ENCODE assay signal across 21 cellular contexts in the genomic region with DNA sequence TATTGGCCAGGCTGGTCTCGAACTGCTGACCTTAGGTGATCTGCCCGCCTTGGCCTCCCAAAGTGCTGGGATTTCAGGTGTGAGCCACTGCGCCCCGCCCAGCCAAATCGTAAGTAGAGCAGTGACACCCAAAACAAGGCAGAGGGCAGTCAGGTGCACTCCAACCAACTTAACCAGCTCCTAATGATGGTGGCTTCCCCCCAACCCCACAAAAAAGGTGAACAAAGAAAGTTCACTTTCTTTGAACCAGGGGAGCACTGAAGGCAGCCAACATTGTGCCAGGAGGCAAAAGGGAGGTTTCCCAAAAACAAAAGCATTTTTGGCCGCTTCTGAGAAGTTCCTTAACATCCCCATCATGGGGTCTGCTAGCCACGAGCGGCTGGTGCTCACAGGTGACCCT. TPM values are rescaled to one million over a fixed set of nuclear protein-coding genes. Genes with fewer than 3 reads are reported as not detected.
DNase-seq lines count a peak whose midpoint lies in the region; TF ChIP-seq lines count a peak whose summit lies in the region.
"Had no signal": no experiment of that assay in that cellular context is flagged by ENCODE, and none has a peak within 500 bp of the region (broad histone marks: within the 10 kb centered on the region; RNA-seq: fewer than 3 reads in every experiment).

No MANE protein-coding gene starts in this region.

- H3K27ac Mint-ChIP-seq in H9 (peak overlapping the region; percentile 3 to 92 (median 86); a peak in 4 of 7 replicates), endodermal cell (no peak overlapping the region), neural progenitor cell (no peak overlapping the region)
- H3K27ac Mint-ChIP-seq: CD4-positive, CD25-positive, alpha-beta regulatory T cell had no signal

- H2BK5ac ChIP-seq in H9 (ENCODE audit: insufficient read length, low read length) = no peak overlapping the region

- peak; percentile 61 for DNase-seq in H9
- peak; percentile 63 for DNase-seq in endodermal cell
- no peak for DNase-seq in neural progenitor cell (ENCODE audit: low spot score)
- DNase-seq in DMS53 treated with DMSO at 0.1 percent for 48 hours (lab: John Stamatoyannopoulos, UW; ENCODE audit: unreplicated experiment) = no peak
- DNase-seq in activated T-cell treated with anti-CD3 and anti-CD28 coated beads, Interleukin-2, amount 50 U/mL, for 48 hours = no peak
- DNase-seq in cardiac septum (ENCODE audit: low spot score) = no peak
- DNase-seq: ACHN; Calu3; CD4-positive, CD25-positive, alpha-beta regulatory T cell; DMS 273 treated with DMSO at 0.1 percent for 48 hours; DMS79 treated with DMSO at 0.1 percent for 48 hours; EL; GDM1; GM23248; IMR-90 had no signal

- WGBS in H9 (ENCODE audit: extremely low coverage, insufficient read length, low lambda C conversion rate) = no CpG with 5 or more reads among the region's 8 CpGs
- 91 to 95% methylated on average over 8 of the region's 8 CpGs for WGBS in endodermal cell (ENCODE audit: insufficient coverage in 1 of 2, insufficient read length in 1 of 2), 2 experiments

- H3K27me3 Mint-ChIP-seq in H9 (ENCODE audit: low read depth) (no peaks in the 10 kb centered on the region), endodermal cell (ENCODE audit: insufficient read depth) (no peaks in the 10 kb centered on the region), neural progenitor cell (ENCODE audit: insufficient read depth, low read depth) (peaks cover 17% of the 10 kb centered on the region)
- H3K27me3 Mint-ChIP-seq: CD4-positive, CD25-positive, alpha-beta regulatory T cell had no signal

- no peaks in the 10 kb centered on the region for H3K9me3 ChIP-seq in H9 (ENCODE audit: control insufficient read depth, low read depth, low read length)
- no peaks in the 10 kb centered on the region for H3K9me3 ChIP-seq in Loucy (ENCODE audit: insufficient read depth, low read depth, low read length)
- no peaks in the 10 kb centered on the region for H3K9me3 ChIP-seq in endodermal cell (ENCODE audit: control insufficient read depth, low read length)
- no peaks in the 10 kb centered on the region for H3K9me3 ChIP-seq in neural progenitor cell (ENCODE audit: low read depth)
- H3K9me3 ChIP-seq: HAP-1 had no signal

- intact Hi-C loops in cardiac septum (cut with DNase I) = no loop called here

- no peak overlapping the region for H2AK5ac ChIP-seq in H9 (ENCODE audit: insufficient read length, low read length)

- H3T11ph ChIP-seq in H9 (ENCODE audit: low read length) = no peak overlapping the region

- no peaks in the 10 kb centered on the region for H3K79me2 ChIP-seq in H9 (ENCODE audit: insufficient read depth, low read length)
- H3K79me2 ChIP-seq in Loucy (ENCODE audit: insufficient read depth, low read length) = no peaks in the 10 kb centered on the region
- no peaks in the 10 kb centered on the region for H3K79me2 ChIP-seq in neural progenitor cell (ENCODE audit: low read depth)

- H3K4me2 ChIP-seq in H9 (ENCODE audit: insufficient read depth, insufficient read length, low read length) (no peak overlapping the region), Loucy (ENCODE audit: low read depth, low read length, poor library complexity, severe bottlenecking) (no peak overlapping the region), neural progenitor cell (no peak overlapping the region)
- H3K4me2 ChIP-seq: BLaER1 treated with 17β-estradiol and CSF1 and Interleukin-3, amounts not matched to agents 10 nM and 100 nM; KMS-11 had no signal

- H3K4me3 ChIP-seq in Loucy (ENCODE audit: low read length, poor library complexity, severe bottlenecking) (no peak overlapping the region), endodermal cell (ENCODE audit: low read length) (no peak overlapping the region), neural progenitor cell (no peak overlapping the region)
- H3K4me3 ChIP-seq: BLaER1 treated with 17β-estradiol and CSF1 and Interleukin-3, amounts not matched to agents 10 nM and 100 nM; GM23248; HAP-1 had no signal

- H2AFZ ChIP-seq in H9 (ENCODE audit: low read length) (no peak overlapping the region), Loucy (ENCODE audit: low read length) (peak overlapping the region; percentile 20; the same call in 1 of the 2 replicates), neural progenitor cell (replicated peaks) (peak overlapping the region; percentile 0)
- H2AFZ ChIP-seq: GM23248 had no signal

- no peak overlapping the region for H3K4ac ChIP-seq in H9 (ENCODE audit: low read depth, low read length)

- H4K20me1 ChIP-seq in H9 (ENCODE audit: control insufficient read depth, insufficient read depth, insufficient read length) = peaks cover 3% of the 10 kb centered on the region
- no peaks in the 10 kb centered on the region for H4K20me1 ChIP-seq in Loucy (ENCODE audit: insufficient read depth, low read length, poor library complexity, severe bottlenecking)
- no peaks in the 10 kb centered on the region for H4K20me1 ChIP-seq in neural progenitor cell (ENCODE audit: low read depth)
- H4K20me1 ChIP-seq: BLaER1 treated with 17β-estradiol and CSF1 and Interleukin-3, amounts not matched to agents 10 nM and 100 nM had no signal

- no peak overlapping the region for H3K4me3 Mint-ChIP-seq in H9
- no peak overlapping the region for H3K4me3 Mint-ChIP-seq in endodermal cell
- H3K4me3 Mint-ChIP-seq in neural progenitor cell = no peak overlapping the region
- H3K4me3 Mint-ChIP-seq: CD4-positive, CD25-positive, alpha-beta regulatory T cell had no signal

- no peak overlapping the region for H3K27ac ChIP-seq in H9 (ENCODE audit: insufficient read length, low read depth, low read length)
- no peak overlapping the region for H3K27ac ChIP-seq in endodermal cell (ENCODE audit: low read depth, low read length)
- no peak overlapping the region for H3K27ac ChIP-seq in neural progenitor cell
- H3K27ac ChIP-seq: BLaER1 treated with 17β-estradiol and CSF1 and Interleukin-3, amounts not matched to agents 10 nM and 100 nM; GM23248; HL-60; KMS-11 had no signal

- H3K36me3 ChIP-seq in Loucy (ENCODE audit: insufficient read depth, low read length) (no peaks in the 10 kb centered on the region), endodermal cell (ENCODE audit: control insufficient read depth, insufficient read depth, low read length) (no peaks in the 10 kb centered on the region), neural progenitor cell (no peaks in the 10 kb centered on the region)
- H3K36me3 ChIP-seq: BLaER1 treated with 17β-estradiol and CSF1 and Interleukin-3, amounts not matched to agents 10 nM and 100 nM; HAP-1 had no signal

- no peak overlapping the region for H4K5ac ChIP-seq in H9 (ENCODE audit: insufficient read length, low read depth, low read length)

- H3K9me2 ChIP-seq in Loucy (replicated peaks; ENCODE audit: low read depth, low read length) = no peaks in the 10 kb centered on the region

- H3F3A ChIP-seq in Loucy (ENCODE audit: low read depth) (no peaks in the 10 kb centered on the region), neural progenitor cell (ENCODE audit: low read depth) (peaks cover 13% of the 10 kb centered on the region)

- no peaks in the 10 kb centered on the region for H3K79me1 ChIP-seq in H9 (ENCODE audit: insufficient read depth, low read depth, low read length, poor library complexity, severe bottlenecking)

- H2BK20ac ChIP-seq in H9 (ENCODE audit: low read depth, low read length, poor library complexity, severe bottlenecking) = no peak overlapping the region

- H3K9me3 Mint-ChIP-seq in H9 (peaks cover 5 to 9% of the 10 kb centered on the region in 2 experiments), endodermal cell (peaks cover 7% of the 10 kb centered on the region), neural progenitor cell (peaks cover 6% of the 10 kb centered on the region)

- no peak overlapping the region for H3K56ac ChIP-seq in H9 (ENCODE audit: insufficient read length, low read depth, low read length)

- TF ChIP-seq CTCF in H9 (conservative IDR thresholded peaks at IDR 0.05) = peak; percentile 44; the same call in 2 of the 3 replicates
- TF ChIP-seq CTCF in Loucy (conservative IDR thresholded peaks at IDR 0.05; ENCODE audit: low read length) = peak; percentile 21; the same call in 1 of the 2 replicates
- peak; percentile 35 for TF ChIP-seq CTCF in endodermal cell (conservative IDR thresholded peaks at IDR 0.05)
- no peak for TF ChIP-seq CTCF in neural progenitor cell (IDR thresholded peaks at IDR 0.05)

- no peak overlapping the region for H4K8ac ChIP-seq in H9 (replicated peaks; ENCODE audit: insufficient read length, low read depth, low read length)

- no peak overlapping the region for H2BK15ac ChIP-seq in H9 (ENCODE audit: low read depth, low read length)

- peaks cover 6% of the 10 kb centered on the region; the same call in 1 of the 2 replicates for H3K4me1 ChIP-seq in H9 (ENCODE audit: insufficient read depth, low read length)
- H3K4me1 ChIP-seq in Loucy (ENCODE audit: insufficient read depth, low read length, poor library complexity, severe bottlenecking) = peaks cover 10% of the 10 kb centered on the region
- H3K4me1 ChIP-seq in endodermal cell (ENCODE audit: control insufficient read depth, insufficient read depth, low read length) = no peaks in the 10 kb centered on the region
- peaks cover 11% of the 10 kb centered on the region for H3K4me1 ChIP-seq in neural progenitor cell
- H3K4me1 ChIP-seq: HAP-1 had no signal

- H3K14ac ChIP-seq in H9 (ENCODE audit: insufficient read depth, low read length) = no peak overlapping the region

- no peak overlapping the region for H4K91ac ChIP-seq in H9 (ENCODE audit: insufficient read length, low read depth, low read length)

- H3K36me3 Mint-ChIP-seq in H9 (ENCODE audit: insufficient read depth in 1 of 3, low read depth in 3 of 3) (peaks cover 0 to 9% (median 9%) of the 10 kb centered on the region in 3 experiments; a peak in 5 of 7 replicates), endodermal cell (ENCODE audit: low read depth) (peaks cover 2% of the 10 kb centered on the region), neural progenitor cell (no peaks in the 10 kb centered on the region)
- H3K36me3 Mint-ChIP-seq: CD4-positive, CD25-positive, alpha-beta regulatory T cell had no signal

- no peak overlapping the region for H3K23ac ChIP-seq in H9 (ENCODE audit: insufficient read length, low read depth, low read length)

- H3K27me3 ChIP-seq in H9 (ENCODE audit: insufficient read depth, low read length) (no peaks in the 10 kb centered on the region), Loucy (ENCODE audit: insufficient read depth, low read length, poor library complexity, severe bottlenecking) (no peaks in the 10 kb centered on the region), endodermal cell (ENCODE audit: control insufficient read depth, insufficient read depth, low read length, poor library complexity, severe bottlenecking) (no peaks in the 10 kb centered on the region), neural progenitor cell (no peaks in the 10 kb centered on the region)
- H3K27me3 ChIP-seq: BLaER1 treated with 17β-estradiol and CSF1 and Interleukin-3, amounts not matched to agents 10 nM and 100 nM had no signal

- no peak overlapping the region for H2BK120ac ChIP-seq in H9 (ENCODE audit: low read depth, low read length, poor library complexity, severe bottlenecking)

- peaks cover 32% of the 10 kb centered on the region in 2 experiments for H3K4me1 Mint-ChIP-seq in H9
- H3K4me1 Mint-ChIP-seq in endodermal cell = peaks cover 27% of the 10 kb centered on the region
- H3K4me1 Mint-ChIP-seq in neural progenitor cell = peaks cover 4% of the 10 kb centered on the region

- H3K9ac ChIP-seq in H9 (ENCODE audit: extremely low read depth, insufficient read length, low read length) (no peak overlapping the region), Loucy (ENCODE audit: low read depth, low read length, poor library complexity, severe bottlenecking) (no peak overlapping the region), endodermal cell (ENCODE audit: extremely low read depth, low read length, poor library complexity, severe bottlenecking) (no peak overlapping the region), neural progenitor cell (no peak overlapping the region)
- H3K9ac ChIP-seq: BLaER1 treated with 17β-estradiol and CSF1 and Interleukin-3, amounts not matched to agents 10 nM and 100 nM; GM23248; KMS-11 had no signal

- H3K18ac ChIP-seq in H9 (ENCODE audit: insufficient read length, low read depth, low read length) = peak overlapping the region; percentile 10

- no peaks in the 10 kb centered on the region for H3K23me2 ChIP-seq in H9 (ENCODE audit: insufficient read length, low read depth, low read length, poor library complexity, severe bottlenecking)

- H2BK12ac ChIP-seq in H9 (ENCODE audit: insufficient read length, low read depth, low read length) = no peak overlapping the region

RNA-seq across cellular contexts. Expression of a gene that starts 9.6 kb away (rescaled TPM):
- not detected in 2 replicates for total RNA-seq in H9 (2021)
- total RNA-seq in endodermal cell = not detected
- polyA plus RNA-seq in endodermal cell (2013, experiment 1 of 2) = not detected
- not detected for polyA plus RNA-seq in endodermal cell (2013, experiment 2 of 2)
- not detected in 2 replicates for total RNA-seq in neural progenitor cell (ENCODE audit: low replicate concordance)
- not detected for total RNA-seq in cardiac septum
- total RNA-seq: A172; Calu3; CD4-positive, CD25-positive, alpha-beta regulatory T cell; GM23248; IMR-90 had no signal
- polyA plus RNA-seq: GM23248, IMR-90 had no signal

RNA-seq across cellular contexts. Expression of a gene that starts 23.9 kb away (rescaled TPM):
- total RNA-seq in H9 (2021) = 232 and 240 TPM in 2 replicates
- total RNA-seq in endodermal cell = 100 to 1,000 TPM; 174 to 176 TPM
- 151 TPM for polyA plus RNA-seq in endodermal cell (2013, experiment 1 of 2)
- 140 TPM for polyA plus RNA-seq in endodermal cell (2013, experiment 2 of 2)
- 357 and 380 TPM in 2 replicates for total RNA-seq in neural progenitor cell (ENCODE audit: low replicate concordance)
- total RNA-seq in cardiac septum = 77.2 TPM

RNA-seq across cellular contexts. Expression of a gene that starts 26.8 kb away (rescaled TPM):
- total RNA-seq in H9 (2021) = 547 and 557 TPM in 2 replicates
- total RNA-seq in endodermal cell = 100 to 1,000 TPM; 343 to 353 TPM
- polyA plus RNA-seq in endodermal cell (2013, experiment 1 of 2) = 268 TPM
- polyA plus RNA-seq in endodermal cell (2013, experiment 2 of 2) = 254 TPM
- 186 and 195 TPM in 2 replicates for total RNA-seq in neural progenitor cell (ENCODE audit: low replicate concordance)
- 105 TPM for total RNA-seq in cardiac septum

RNA-seq across cellular contexts. Expression of a gene that starts 46.8 kb away (rescaled TPM):
- 81.3 and 86.4 TPM in 2 replicates for total RNA-seq in H9 (2021)
- total RNA-seq in endodermal cell = 10 to 100 TPM; 36.0 to 36.9 TPM
- polyA plus RNA-seq in endodermal cell (2013, experiment 1 of 2) = 31.5 TPM
- polyA plus RNA-seq in endodermal cell (2013, experiment 2 of 2) = 28.4 TPM
- total RNA-seq in neural progenitor cell (ENCODE audit: low replicate concordance) = 25.3 and 25.5 TPM in 2 replicates
- 38.3 TPM for total RNA-seq in cardiac septum

RNA-seq across cellular contexts. Expression of a gene that starts 55.0 kb away (rescaled TPM):
- total RNA-seq in H9 (2021) (40.9 and 48.8 TPM in 2 replicates), endodermal cell (10 to 100 TPM; 59.9 to 82.5 TPM), neural progenitor cell (ENCODE audit: low replicate concordance) (20.5 and 25.9 TPM in 2 replicates), cardiac septum (55.3 TPM)
- polyA plus RNA-seq in endodermal cell (2013, experiment 1 of 2) = 40.5 TPM
- 37.3 TPM for polyA plus RNA-seq in endodermal cell (2013, experiment 2 of 2)

Comparison
In these comparisons a context has a peak if more than half of its experiments do, and no peak if none do; other contexts are left out.
1. DNase-seq: peak in H9 (single experiment) and endodermal cell (single experiment); none in neural progenitor cell (single experiment), DMS53 treated with DMSO at 0.1 percent for 48 hours (single experiment), activated T-cell treated with anti-CD3 and anti-CD28 coated beads, Interleukin-2, amount 50 U/mL, for 48 hours (0 of 2) and cardiac septum (single experiment).
2. H3K27ac Mint-ChIP-seq: peak in H9 (3 of 3); none in endodermal cell (single experiment) and neural progenitor cell (single experiment).